Comparison of ENCODE assay signal across 8 cellular contexts in the genomic region with DNA sequence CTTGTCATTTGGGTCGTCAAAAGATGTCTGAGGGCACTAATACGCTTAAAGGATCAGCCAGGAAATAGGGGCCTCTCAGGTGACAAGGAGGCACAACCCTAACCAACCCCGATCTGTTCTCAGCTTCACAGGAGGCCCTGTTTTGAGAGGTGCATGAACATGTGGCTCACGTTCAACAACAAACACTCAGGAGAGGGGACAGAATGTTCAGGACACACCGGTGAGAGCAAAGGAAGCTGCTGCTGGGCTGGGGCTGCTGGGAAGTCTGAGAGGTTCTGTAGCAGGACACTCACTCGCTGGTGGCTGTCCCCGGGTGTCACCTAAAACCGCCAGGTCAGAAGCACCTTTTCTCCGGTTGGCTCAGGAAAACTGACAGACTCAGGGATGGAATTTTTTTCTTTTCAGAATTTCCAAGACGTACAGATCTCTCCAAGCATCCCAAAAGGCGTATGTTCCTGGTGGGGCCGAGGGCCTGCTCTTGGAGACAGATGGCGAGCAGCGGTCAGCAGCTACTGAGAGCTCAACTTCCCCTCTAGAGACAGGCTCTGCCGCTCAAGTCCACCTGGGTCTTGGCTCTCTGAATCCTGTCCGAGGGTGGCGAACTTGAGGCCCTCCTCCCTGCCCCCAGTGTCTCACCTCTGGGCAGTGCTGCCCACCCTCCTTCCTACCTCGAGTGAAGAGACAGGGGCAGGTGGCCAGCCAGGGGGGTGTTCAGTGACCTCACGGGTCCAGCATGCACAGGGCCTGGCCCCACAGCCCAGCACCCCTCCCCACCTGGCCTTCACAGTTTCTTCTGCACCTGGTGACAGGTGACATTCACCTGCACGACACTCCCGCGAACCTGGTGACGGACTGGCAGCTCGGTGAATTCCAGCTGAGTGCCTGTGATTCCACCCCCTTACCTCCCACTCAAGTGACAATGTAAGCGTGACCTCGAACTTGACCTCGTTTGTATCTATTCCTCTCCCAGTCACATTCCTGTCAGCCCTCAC. TPM values are rescaled to one million over a fixed set of nuclear protein-coding genes. Genes with fewer than 3 reads are reported as not detected.
DNase-seq lines count a peak whose midpoint lies in the region; ATAC-seq, FAIRE-seq and TF ChIP-seq lines count a peak whose summit lies in the region.

No MANE protein-coding gene starts in this region.

- no peak for DNase-seq in GM12892 (ENCODE audit: insufficient read length)
- peak; percentile 62 for DNase-seq in NCI-H510A (lab: John Stamatoyannopoulos, UW)
- DNase-seq in effector memory CD8-positive, alpha-beta T cell: no peak
- DNase-seq in osteoblast (ENCODE audit: insufficient read length, low spot score, missing footprints): peak; percentile 80
- DNase-seq in NK-92 treated with Interleukin-12 subunit alpha and Interleukin-12 subunit beta, amount 100 ng/mL, for 24 hours (lab: John Stamatoyannopoulos, UW): no peak
- DNase-seq in KG1 (lab: John Stamatoyannopoulos, UW): no peak
- DNase-seq in GOT3 (lab: John Stamatoyannopoulos, UW): no peak

- peaks cover 12% of the 10 kb centered on the region for H3K4me1 ChIP-seq in osteoblast (ENCODE audit: insufficient read depth, low read length)

- peak; percentile 60 for TF ChIP-seq POLR2A in GM12892 (IDR thresholded peaks at IDR 0.05; ENCODE audit: low read depth, low read length)

- peaks cover 7 to 17% of the 10 kb centered on the region in 2 donors for H3K4me1 Mint-ChIP-seq in effector memory CD8-positive, alpha-beta T cell (ENCODE audit: low read depth in 2 of 2)

- no peak for FAIRE-seq in GM12892 (lab: Jason Lieb, UNC)

- peaks cover 6% of the 10 kb centered on the region for H4K20me1 ChIP-seq in osteoblast (ENCODE audit: insufficient read depth, low read length)

- H3K27ac Mint-ChIP-seq in effector memory CD8-positive, alpha-beta T cell: peak overlapping the region; percentile 91 to 94

- H3K9me3 ChIP-seq in osteoblast (ENCODE audit: low read depth, low read length): no peaks in the 10 kb centered on the region

- H3K9me3 Mint-ChIP-seq in effector memory CD8-positive, alpha-beta T cell: no peaks in the 10 kb centered on the region

- H3K27me3 ChIP-seq in osteoblast (ENCODE audit: insufficient read depth, low read length): no peaks in the 10 kb centered on the region

- H3K27ac ChIP-seq in osteoblast (ENCODE audit: low read depth, low read length): no peak overlapping the region

- no peaks in the 10 kb centered on the region for H3K79me2 ChIP-seq in osteoblast (ENCODE audit: insufficient read depth, low read length)

- peaks cover 33% of the 10 kb centered on the region for H3K36me3 Mint-ChIP-seq in effector memory CD8-positive, alpha-beta T cell (ENCODE audit: insufficient read depth)

- H2AFZ ChIP-seq in osteoblast (ENCODE audit: low read length): no peak overlapping the region

- no peaks in the 10 kb centered on the region for H3K27me3 Mint-ChIP-seq in effector memory CD8-positive, alpha-beta T cell

- TF ChIP-seq CTCF in osteoblast (IDR thresholded peaks at IDR 0.05; ENCODE audit: extremely low read depth, low read depth, low read length): no peak

- H3K4me2 ChIP-seq in osteoblast (ENCODE audit: insufficient read depth, low read length): no peak overlapping the region

- no peak overlapping the region for H3K4me3 ChIP-seq in osteoblast (ENCODE audit: insufficient read depth, low read length)

- H3K36me3 ChIP-seq in osteoblast (ENCODE audit: insufficient read depth, low read length): peaks cover 24% of the 10 kb centered on the region

- peak overlapping the region; percentile 76 to 80 for H3K4me3 Mint-ChIP-seq in effector memory CD8-positive, alpha-beta T cell

- peak; percentile 33 for ATAC-seq in effector memory CD8-positive, alpha-beta T cell (replicated peaks)
- ATAC-seq in GM21381 (IDR thresholded peaks at IDR 0.05; ENCODE audit: unreplicated experiment): no peak

RNA-seq across cellular contexts. Expression of a gene that starts 22.9 kb away (rescaled TPM):
- 27.1 TPM for polyA plus RNA-seq in GM12892 (2012; ENCODE audit: missing spikeins)
- 36.2 and 41.6 TPM in 2 replicates for total RNA-seq in osteoblast

Comparison
In these comparisons a context has a peak if more than half of its experiments do, and no peak if none do; other contexts are left out.
1. DNase-seq: peak in NCI-H510A (single experiment) and osteoblast (single experiment); none in GM12892 (single experiment), effector memory CD8-positive, alpha-beta T cell (0 of 3), NK-92 treated with Interleukin-12 subunit alpha and Interleukin-12 subunit beta, amount 100 ng/mL, for 24 hours (single experiment), KG1 (single experiment) and GOT3 (single experiment).